In genomic region chr6:14428269-14428668, GRCh38 we compare ENCODE assay signal across 29 cellular contexts.
"Had no signal": no experiment of that assay in that cellular context is flagged by ENCODE, and none has a peak within 500 bp of the region (broad histone marks: within the 10 kb centered on the region; RNA-seq: fewer than 3 reads in every experiment).

No MANE protein-coding gene starts in this region.

- H3K36me3 ChIP-seq: left lung, lower lobe of right lung, pancreas, prostate gland, tibial nerve, uterus had no signal

- DNase-seq: left colon; left lung; lower lobe of right lung; mammary epithelial cell; midbrain; mucosa of descending colon; naive thymus-derived CD8-positive, alpha-beta T cell; nucleus accumbens; pancreas; posterior cingulate gyrus; retina; right cardiac atrium; stimulated activated CD4-positive, alpha-beta T cell treated with anti-CD3 and anti-CD28 coated beads, Interleukin-12 subunit alpha, Interleukin-12 subunit beta, amount 100 ng/mL, for 4 hours; stimulated activated CD4-positive, alpha-beta T cell treated with anti-CD3 and anti-CD28 coated beads, Interleukin-15, amount 100 ng/mL, for 24 hours; stimulated activated CD4-positive, alpha-beta T cell treated with anti-CD3 and anti-CD28 coated beads, Interleukin-2, amount 100 ng/mL, for 24 hours; stimulated activated CD4-positive, alpha-beta T cell treated with anti-CD3 and anti-CD28 coated beads, Interleukin-4, amount 100 ng/mL, for 1 hour; stimulated activated naive CD4-positive, alpha-beta T cell treated with Interleukin-2 at 50 U/mL for 16 hours; stimulated activated naive CD8-positive, alpha-beta T cell treated with anti-CD3 and anti-CD28 coated beads, Interleukin-15, amount 100 ng/mL, for 72 hours; substantia nigra; uterus had no signal

- ATAC-seq: left colon; left lung; lower lobe of right lung; mucosa of descending colon; naive thymus-derived CD8-positive, alpha-beta T cell; pancreas; right cardiac atrium; sciatic nerve; stimulated activated naive CD8-positive, alpha-beta T cell treated with anti-CD3 and anti-CD28 coated beads, Interleukin-15, amount 100 ng/mL, for 72 hours had no signal

- H3K4me3 Mint-ChIP-seq: naive thymus-derived CD8-positive, alpha-beta T cell; nephron; neural crest cell; stimulated activated naive CD8-positive, alpha-beta T cell treated with anti-CD3 and anti-CD28 coated beads, Interleukin-15, amount 100 ng/mL, for 72 hours; type B pancreatic cell had no signal

- H3K4me2 ChIP-seq: hepatocyte had no signal

- H3K9me3 ChIP-seq: left lung, lower lobe of right lung, mucosa of descending colon, pancreas, prostate gland, tibial nerve, uterus had no signal

- H3K27me3 ChIP-seq: hepatocyte, left lung, pancreas, tibial nerve, uterus had no signal

- H3K79me2 ChIP-seq: hepatocyte had no signal

- H3K36me3 Mint-ChIP-seq: naive thymus-derived CD8-positive, alpha-beta T cell; type B pancreatic cell had no signal

- H3K4me1 ChIP-seq: left lung, lower lobe of right lung, pancreas, prostate gland, tibial nerve, uterus had no signal

- H3K27ac ChIP-seq: hepatocyte, left lung, lower lobe of right lung, pancreas, prostate gland, skin epidermis, tibial nerve, uterus had no signal

- H3K4me3 ChIP-seq: hepatocyte, left lung, lower lobe of right lung, mucosa of descending colon, pancreas, prostate gland, skin epidermis, tibial nerve, uterus had no signal

- H2AFZ ChIP-seq: hepatocyte had no signal

- FAIRE-seq: keratinocyte, pancreas had no signal

- H3K9me3 Mint-ChIP-seq: naive thymus-derived CD8-positive, alpha-beta T cell; neural crest cell; stimulated activated naive CD8-positive, alpha-beta T cell treated with anti-CD3 and anti-CD28 coated beads, Interleukin-15, amount 100 ng/mL, for 72 hours; type B pancreatic cell had no signal

- H3K27me3 Mint-ChIP-seq: naive thymus-derived CD8-positive, alpha-beta T cell; stimulated activated naive CD8-positive, alpha-beta T cell treated with anti-CD3 and anti-CD28 coated beads, Interleukin-15, amount 100 ng/mL, for 72 hours; type B pancreatic cell had no signal

- H3K27ac Mint-ChIP-seq: stimulated activated naive CD8-positive, alpha-beta T cell treated with anti-CD3 and anti-CD28 coated beads, Interleukin-15, amount 100 ng/mL, for 72 hours; type B pancreatic cell had no signal
